Comparison of ENCODE assay signal across 8 cellular contexts in the genomic region with DNA sequence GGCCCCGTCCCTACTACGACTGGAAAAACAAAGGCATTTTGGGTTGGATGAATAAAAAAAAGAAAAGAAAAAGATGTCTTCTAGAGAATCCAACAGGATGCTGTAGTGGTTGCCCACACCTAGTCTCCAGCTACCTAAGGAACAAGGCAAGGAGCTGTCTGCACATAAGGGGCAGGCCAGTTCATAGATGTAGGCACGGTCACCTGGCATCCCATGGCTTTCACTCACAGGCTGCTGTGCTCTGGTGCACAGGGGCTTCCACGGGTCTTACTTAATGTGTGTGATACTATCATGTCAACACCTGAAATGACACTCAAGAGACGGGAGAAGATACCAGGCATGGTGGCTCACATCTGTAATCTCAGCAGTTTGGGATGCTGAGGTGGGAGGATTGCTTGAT. TPM values are rescaled to one million over a fixed set of nuclear protein-coding genes. Genes with fewer than 3 reads are reported as not detected.
DNase-seq lines count a peak whose midpoint lies in the region; ATAC-seq, FAIRE-seq and TF ChIP-seq lines count a peak whose summit lies in the region.

No MANE protein-coding gene starts in this region.

- no peak for TF ChIP-seq RAD21 in H1 (IDR thresholded peaks at IDR 0.05 in 1 of 2, conservative IDR thresholded peaks at IDR 0.05 in 1 of 2; ENCODE audit: low read depth in 2 of 2, low read length in 2 of 2)

- TF ChIP-seq EP300 in H1 (IDR thresholded peaks at IDR 0.05; ENCODE audit: borderline replicate concordance in 1 of 2, low read depth in 2 of 2, low read length in 2 of 2) = no peak

- CTCF ChIA-PET in H1 (lab: Charles Lee; ENCODE audit: partially characterized antibody) = no interaction called here

- H4K20me1 ChIP-seq in BLaER1 = no peaks in the 10 kb centered on the region
- no peaks in the 10 kb centered on the region for H4K20me1 ChIP-seq in OCI-LY3 (ENCODE audit: insufficient read depth, low read length)
- peaks cover 0 to 3% of the 10 kb centered on the region in 2 experiments for H4K20me1 ChIP-seq in H1 (replicated peaks in 1 of 2; ENCODE audit: control insufficient read depth in 1 of 2, insufficient read depth in 2 of 2, low read length in 2 of 2)
- no peaks in the 10 kb centered on the region for H4K20me1 ChIP-seq in osteoblast (ENCODE audit: insufficient read depth, low read length)

- no peak for FAIRE-seq in H1 (lab: Jason Lieb, UNC)

- no peak overlapping the region for H3K4ac ChIP-seq in H1 (replicated peaks; ENCODE audit: insufficient read length, low read depth, low read length)

- POLR2A ChIA-PET in H1 (lab: Charles Lee; ENCODE audit: partially characterized antibody) = interaction anchor here (1.1 to 2.5 kb wide), 4 partner anchors 9 to 88 kb away, joined by 3 to 25 read pairs (median 10); no protein-coding TSS in a partner anchor

- peaks cover 64% of the 10 kb centered on the region for H3K4me1 ChIP-seq in BLaER1
- H3K4me1 ChIP-seq in OCI-LY3 (ENCODE audit: low read length) = peaks cover 21% of the 10 kb centered on the region
- no peaks in the 10 kb centered on the region for H3K4me1 ChIP-seq in H1 (replicated peaks in 1 of 4; ENCODE audit: control insufficient read depth in 3 of 4, insufficient read depth in 4 of 4, low read length in 3 of 4)
- H3K4me1 ChIP-seq in osteoblast (ENCODE audit: insufficient read depth, low read length) = peaks cover 32% of the 10 kb centered on the region

- no peak overlapping the region; the same call in 1 of the 2 replicates for H3K18ac ChIP-seq in H1 (ENCODE audit: extremely low read depth, low read length)

- H3K79me2 ChIP-seq in OCI-LY3 (ENCODE audit: low read length) (no peaks in the 10 kb centered on the region), H1 (ENCODE audit: control insufficient read depth in 1 of 2, insufficient read depth in 2 of 2, low read length in 2 of 2) (peaks cover 0 to 9% of the 10 kb centered on the region in 2 experiments; a peak in 1 of 4 replicates), osteoblast (ENCODE audit: insufficient read depth, low read length) (peaks cover 37% of the 10 kb centered on the region)

- TF ChIP-seq CTCF in OCI-LY3 (IDR thresholded peaks at IDR 0.05; ENCODE audit: low read depth, low read length) (no peak), H1 (IDR thresholded peaks at IDR 0.05; ENCODE audit: control extremely low read depth in 1 of 3, insufficient read depth in 1 of 3, low read depth in 1 of 3, low read length in 3 of 3) (no peak), osteoblast (IDR thresholded peaks at IDR 0.05; ENCODE audit: extremely low read depth, low read depth, low read length) (no peak)

- no peak overlapping the region for H2AFZ ChIP-seq in OCI-LY3 (ENCODE audit: low read depth, low read length)
- no peak overlapping the region for H2AFZ ChIP-seq in H1 (ENCODE audit: low read length)
- peak overlapping the region; percentile 60 for H2AFZ ChIP-seq in osteoblast (ENCODE audit: low read length)

- H2BK120ac ChIP-seq in H1 (replicated peaks; ENCODE audit: low read depth, low read length) = no peak overlapping the region

- no peak overlapping the region for H2BK20ac ChIP-seq in H1 (ENCODE audit: low read length)

- no peak overlapping the region for H3K56ac ChIP-seq in H1 (replicated peaks; ENCODE audit: insufficient read length, low read depth, low read length)

- no peak overlapping the region for H3K23ac ChIP-seq in H1 (ENCODE audit: insufficient read length)

- peak overlapping the region; percentile 11; the same call in 1 of the 2 replicates for H4K8ac ChIP-seq in H1 (ENCODE audit: extremely low read depth, insufficient read depth, low read length)

- no peaks in the 10 kb centered on the region for H3K27me3 ChIP-seq in BLaER1
- no peaks in the 10 kb centered on the region for H3K27me3 ChIP-seq in OCI-LY3 (ENCODE audit: low read depth, low read length)
- H3K27me3 ChIP-seq in H1 (replicated peaks in 1 of 4; ENCODE audit: control insufficient read depth in 3 of 4, extremely low read depth in 1 of 4, insufficient read depth in 3 of 4, low read length in 3 of 4) = no peaks in the 10 kb centered on the region
- no peaks in the 10 kb centered on the region for H3K27me3 ChIP-seq in osteoblast (ENCODE audit: insufficient read depth, low read length)

- no peak overlapping the region for H4K91ac ChIP-seq in H1 (replicated peaks; ENCODE audit: insufficient read length, low read length)

- H3K9ac ChIP-seq in BLaER1 (no peak overlapping the region), OCI-LY3 (ENCODE audit: low read length) (peak overlapping the region; percentile 42; the same call in 1 of the 2 replicates), H1 (replicated peaks in 1 of 4; ENCODE audit: extremely low read depth in 1 of 4, low read depth in 3 of 4, low read length in 3 of 4) (peak overlapping the region in 1 of 4 experiments; percentile 44; a peak in 1 of 7 replicates)

- ATAC-seq in GM21737 (IDR thresholded peaks at IDR 0.05; ENCODE audit: unreplicated experiment) (no peak), HG02938 (IDR thresholded peaks at IDR 0.05; ENCODE audit: unreplicated experiment) (no peak)

- peaks cover 7% of the 10 kb centered on the region; the same call in 1 of the 2 replicates for H3K23me2 ChIP-seq in H1 (ENCODE audit: low read depth, low read length)

- 0 out of 2 replicates have a peak overlapping the region, but pooled peaks have one; percentile 15 for H2AK5ac ChIP-seq in H1 (ENCODE audit: low read depth, low read length)

- no peak overlapping the region for H3K14ac ChIP-seq in H1 (ENCODE audit: insufficient read length)

- H2BK12ac ChIP-seq in H1 (ENCODE audit: low read depth, low read length) = no peak overlapping the region

- 91% methylated on average over 3 of the region's 5 CpGs; no CpG with 5 or more reads in 1 of the 2 experiments for WGBS in H1 (ENCODE audit: extremely low coverage in 1 of 2, insufficient coverage in 1 of 2, insufficient read length in 1 of 2, insufficient replicate concordance in 2 of 2, low coverage in 1 of 2, low lambda C conversion rate in 2 of 2, missing lambda C conversion rate in 1 of 2), 2 experiments

- H3K79me1 ChIP-seq in H1 (ENCODE audit: low read depth, low read length) = peaks cover 6% of the 10 kb centered on the region; the same call in 1 of the 2 replicates

- H2BK5ac ChIP-seq in H1 (ENCODE audit: low read depth, low read length) = peak overlapping the region; percentile 44; the same call in 1 of the 2 replicates

- DNase-seq in H1 (ENCODE audit: low read depth in 1 of 2, low spot score in 2 of 2) (no peak), osteoblast (ENCODE audit: insufficient read length, low spot score, missing footprints) (no peak), occipital lobe (lab: John Stamatoyannopoulos, UW) (no peak), SW 1271 (lab: John Stamatoyannopoulos, UW) (no peak)

- H4K5ac ChIP-seq in H1 (ENCODE audit: insufficient read length, low read depth, low read length) = no peak overlapping the region

- peak overlapping the region; percentile 18; the same call in 1 of the 2 replicates for H2BK15ac ChIP-seq in H1 (ENCODE audit: low read length)

- H3K27ac ChIP-seq in BLaER1 (no peak overlapping the region), OCI-LY3 (ENCODE audit: low read length) (no peak overlapping the region), H1 (ENCODE audit: low read depth, low read length) (no peak overlapping the region), osteoblast (ENCODE audit: low read depth, low read length) (peak overlapping the region; percentile 7)

- peak overlapping the region; percentile 85 for H3K4me3 ChIP-seq in BLaER1
- H3K4me3 ChIP-seq in OCI-LY3 (ENCODE audit: low read length) = peak overlapping the region; percentile 85
- H3K4me3 ChIP-seq in H1 (ENCODE audit: extremely low read depth in 1 of 4, insufficient read depth in 2 of 4, low read depth in 3 of 4, low read length in 4 of 4) = peak overlapping the region; percentile 49 to 85 (median 64)
- peak overlapping the region; percentile 74 for H3K4me3 ChIP-seq in osteoblast (ENCODE audit: insufficient read depth, low read length)

- peaks cover 9% of the 10 kb centered on the region; the same call in 1 of the 2 replicates for H3K36me3 ChIP-seq in BLaER1
- no peaks in the 10 kb centered on the region for H3K36me3 ChIP-seq in OCI-LY3 (replicated peaks; ENCODE audit: low read depth, low read length)
- H3K36me3 ChIP-seq in H1 (ENCODE audit: control insufficient read depth in 2 of 4, insufficient read depth in 4 of 4, low read length in 3 of 4) = no peaks in the 10 kb centered on the region; a peak in 1 of 8 replicates
- peaks cover 8% of the 10 kb centered on the region for H3K36me3 ChIP-seq in osteoblast (ENCODE audit: insufficient read depth, low read length)

- TF ChIP-seq POLR2A in H1 (IDR thresholded peaks at IDR 0.05; ENCODE audit: control extremely low read depth in 1 of 2, low read depth in 2 of 2, low read length in 2 of 2) = no peak

- H3K4me2 ChIP-seq in BLaER1 (peak overlapping the region; percentile 90), OCI-LY3 (ENCODE audit: low read length) (peak overlapping the region; percentile 72), H1 (ENCODE audit: insufficient read depth in 1 of 2, low read depth in 2 of 2, low read length in 2 of 2) (peak overlapping the region; percentile 69 to 92), osteoblast (ENCODE audit: insufficient read depth, low read length) (peak overlapping the region; percentile 55)

- no peaks in the 10 kb centered on the region for H3K9me3 ChIP-seq in BLaER1
- no peaks in the 10 kb centered on the region for H3K9me3 ChIP-seq in OCI-LY3 (ENCODE audit: insufficient read depth, low read length)
- no peaks in the 10 kb centered on the region for H3K9me3 ChIP-seq in H1 (ENCODE audit: insufficient read depth in 2 of 2, low read depth in 1 of 2, low read length in 1 of 2)
- H3K9me3 ChIP-seq in osteoblast (ENCODE audit: low read depth, low read length) = no peaks in the 10 kb centered on the region

TF ChIP-seq in H1, 55 proteins besides CTCF, POLR2A, EP300 and RAD21:
- no peak for TF ChIP-seq HDAC6 (IDR thresholded peaks at IDR 0.05; ENCODE audit: low read depth, low read length)
- TF ChIP-seq RBBP5 (IDR thresholded peaks at IDR 0.05; ENCODE audit: borderline replicate concordance, low read depth, low read length) = no peak
- no peak for TF ChIP-seq YY1 (IDR thresholded peaks at IDR 0.05; ENCODE audit: low read depth, low read length)
- no peak for TF ChIP-seq GTF2F1 (IDR thresholded peaks at IDR 0.05; ENCODE audit: borderline replicate concordance, low read depth, low read length)

RNA-seq across cellular contexts. Expression of gene KCTD7, which starts 1.0 kb away (rescaled TPM):
- total RNA-seq in H1 (2021; fragmentation: NEBNext Ultra II Directional; extraction: Animal tissue kit (Norgen Biotek cat#: 25700)) = 7.7 and 8.6 TPM in 2 replicates
- polyA plus RNA-seq in H1 (2011; rRNA removed) = 11.9 and 20.9 TPM in 2 replicates
- polyA plus RNA-seq in H1 (2011; cell fraction: cytosol; rRNA removed) = 15.6 TPM
- 27.3 TPM for polyA plus RNA-seq in H1 (2011; cell fraction: nucleus; rRNA removed)
- 5.4 to 7.5 TPM (median 6.9 TPM) in 4 replicates for polyA plus RNA-seq in H1 (2012, experiment 1 of 2)
- 4.1 TPM for polyA plus RNA-seq in H1 (2012, experiment 2 of 2)
- 6.6 TPM for polyA plus RNA-seq in H1 (2013, experiment 1 of 2)
- 6.0 TPM for polyA plus RNA-seq in H1 (2013, experiment 2 of 2)
- 12.0 and 16.0 TPM in 2 replicates for polyA minus RNA-seq in H1 (2011; rRNA and poly(A)+ RNA removed)
- polyA minus RNA-seq in H1 (2011; cell fraction: cytosol; rRNA and poly(A)+ RNA removed) = 7.9 TPM
- polyA minus RNA-seq in H1 (2011; cell fraction: nucleus; rRNA and poly(A)+ RNA removed) = 9.1 TPM
- total RNA-seq in osteoblast (14.8 and 17.7 TPM in 2 replicates), occipital lobe (31.8 TPM)
